ENCODE assay signal across 1 cellular context in genomic region chr2:74147729-74148456, GRCh38.
TF ChIP-seq lines count a peak whose summit lies in the region.

Gene BOLA3, minus strand, starts transcription at chr2:74147912. Its CDS starts 38 bp downstream, at chr2:74147874.

TF ChIP-seq in K562, 482 proteins besides CTCF, POLR2A, EP300 and RAD21 (continued from another document and continues in another):
- no peak for TF ChIP-seq ELK3 (CRISPR knock-in tag; IDR thresholded peaks at IDR 0.05)
- no peak for TF ChIP-seq PPARD (CRISPR knock-in tag; IDR thresholded peaks at IDR 0.05)
- TF ChIP-seq NFRKB (IDR thresholded peaks at IDR 0.05; ENCODE audit: low read depth), result peak; percentile 27; the same call in 1 of the 2 replicates
- peak in 1 of 2 experiments; percentile 62; a peak in 1 of 4 replicates for TF ChIP-seq ZMIZ1 (IDR thresholded peaks at IDR 0.05; ENCODE audit: low read depth in 2 of 2, low read length in 2 of 2)
- 0 out of 2 replicates have a peak, but pooled peaks have one; percentile 34 for TF ChIP-seq FOSL1 (tag; conservative IDR thresholded peaks at IDR 0.05)
- no peak for TF ChIP-seq SNRNP70 (optimal IDR thresholded peaks at IDR 0.05; ENCODE audit: low read depth, low read length)
- 0 out of 2 replicates have a peak, but pooled peaks have one; percentile 43 for TF ChIP-seq HLTF (IDR thresholded peaks at IDR 0.05)
- TF ChIP-seq ZNF766 (CRISPR knock-in tag; conservative IDR thresholded peaks at IDR 0.05), result no peak
- no peak for TF ChIP-seq POLR2AphosphoS2 (IDR thresholded peaks at IDR 0.05; ENCODE audit: low read length)
- no peak for TF ChIP-seq BRD4 (IDR thresholded peaks at IDR 0.05)
- TF ChIP-seq SRSF7 (optimal IDR thresholded peaks at IDR 0.05; ENCODE audit: low read depth, low read length), result no peak
- TF ChIP-seq USF1 (CRISPR knock-in tag; IDR thresholded peaks at IDR 0.05), result no peak
- no peak for TF ChIP-seq HDAC3 (IDR thresholded peaks at IDR 0.05; ENCODE audit: borderline replicate concordance, partially characterized antibody)
- TF ChIP-seq PYGO2 (tag; IDR thresholded peaks at IDR 0.05), result no peak
- TF ChIP-seq SIRT6 (IDR thresholded peaks at IDR 0.05; ENCODE audit: low read depth, low read length), result no peak
- no peak for TF ChIP-seq ZFP91 (CRISPR knock-in tag; IDR thresholded peaks at IDR 0.05)
- TF ChIP-seq PRDM10 (IDR thresholded peaks at IDR 0.05; ENCODE audit: partially characterized antibody), result no peak
- peak; percentile 5; the same call in 1 of the 2 replicates for TF ChIP-seq TCF3 (CRISPR knock-in tag; IDR thresholded peaks at IDR 0.05)
- TF ChIP-seq ZHX1 (conservative IDR thresholded peaks at IDR 0.05; ENCODE audit: low read length), result no peak
- TF ChIP-seq RUNX1 (IDR thresholded peaks at IDR 0.05; ENCODE audit: low read depth), result no peak
- TF ChIP-seq ZNF561 (CRISPR knock-in tag; conservative IDR thresholded peaks at IDR 0.05), result no peak
- TF ChIP-seq PHB (CRISPR knock-in tag; IDR thresholded peaks at IDR 0.05), result no peak
- no peak for TF ChIP-seq HINFP (tag; conservative IDR thresholded peaks at IDR 0.05; ENCODE audit: low read depth)
- peak; percentile 90 for TF ChIP-seq CCNT2 (IDR thresholded peaks at IDR 0.05; ENCODE audit: borderline replicate concordance, extremely low read depth, insufficient read length, low read depth, low read length)
- no peak for TF ChIP-seq ILK (tag; IDR thresholded peaks at IDR 0.05; ENCODE audit: borderline replicate concordance, low read depth)
- no peak for TF ChIP-seq FOS (IDR thresholded peaks at IDR 0.05; ENCODE audit: extremely low read depth, insufficient read length)
- no peak for TF ChIP-seq ARID1B (IDR thresholded peaks at IDR 0.05)
- TF ChIP-seq KLF6 (CRISPR knock-in tag; IDR thresholded peaks at IDR 0.05; ENCODE audit: borderline replicate concordance), result no peak
- TF ChIP-seq FOXA3 (CRISPR knock-in tag; conservative IDR thresholded peaks at IDR 0.05 in 1 of 2, IDR thresholded peaks at IDR 0.05 in 1 of 2), result no peak
- TF ChIP-seq ZBTB33 (CRISPR knock-in tag; IDR thresholded peaks at IDR 0.05), result no peak
- no peak for TF ChIP-seq ZNF124 (CRISPR knock-in tag; IDR thresholded peaks at IDR 0.05)
- no peak for TF ChIP-seq POU5F1 (IDR thresholded peaks at IDR 0.05; ENCODE audit: borderline replicate concordance, low read depth, low read length, partially characterized antibody)
- TF ChIP-seq ADNP (tag; IDR thresholded peaks at IDR 0.05), result no peak
- peak; percentile 100 for TF ChIP-seq ZNF24 (IDR thresholded peaks at IDR 0.05)
- TF ChIP-seq ZFP30 (CRISPR knock-in tag; IDR thresholded peaks at IDR 0.05; ENCODE audit: borderline replicate concordance), result no peak
- TF ChIP-seq SIN3B (IDR thresholded peaks at IDR 0.05; ENCODE audit: low read depth), result peak; percentile 86
- no peak for TF ChIP-seq ZNF511 (CRISPR knock-in tag; IDR thresholded peaks at IDR 0.05)
- TF ChIP-seq JUND (IDR thresholded peaks at IDR 0.05; ENCODE audit: borderline replicate concordance, low read depth, low read length), result peak; percentile 30; the same call in 1 of the 2 replicates
- TF ChIP-seq JUND (tag; IDR thresholded peaks at IDR 0.05; ENCODE audit: borderline replicate concordance, low read depth, low read length), result no peak; the same call in 2 of the 3 replicates
- TF ChIP-seq ZNF253 (CRISPR knock-in tag; conservative IDR thresholded peaks at IDR 0.05), result no peak
- no peak for TF ChIP-seq MLLT1 (IDR thresholded peaks at IDR 0.05)
- no peak for TF ChIP-seq ARNT (IDR thresholded peaks at IDR 0.05)
- TF ChIP-seq USF2 (CRISPR knock-in tag; IDR thresholded peaks at IDR 0.05), result no peak
